11 cellular contexts compared by ENCODE assay signal in the genomic region with DNA sequence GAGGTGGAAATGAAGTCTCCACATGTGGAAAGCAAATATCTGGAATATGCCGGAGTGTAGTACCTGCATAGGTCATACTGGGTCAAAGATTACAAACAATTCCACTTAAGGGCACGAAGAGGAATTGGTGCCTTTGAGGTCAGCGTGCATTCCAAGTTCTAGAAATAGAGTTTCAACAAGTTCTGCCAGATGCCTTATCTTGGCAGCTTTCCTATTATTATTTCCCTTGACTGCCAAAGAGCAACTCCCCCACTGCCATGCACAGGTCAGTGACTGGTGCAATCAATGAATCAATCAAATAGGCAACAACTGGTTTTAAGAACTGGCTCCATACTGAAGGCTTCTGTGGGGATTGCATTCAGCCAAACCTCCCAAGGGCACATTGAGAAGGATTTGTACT.
DNase-seq lines count a peak whose midpoint lies in the region; ATAC-seq and TF ChIP-seq lines count a peak whose summit lies in the region.
"Had no signal": no experiment of that assay in that cellular context is flagged by ENCODE, and none has a peak within 500 bp of the region (broad histone marks: within the 10 kb centered on the region; RNA-seq: fewer than 3 reads in every experiment).

No MANE protein-coding gene starts in this region.

- no peak for TF ChIP-seq CTCF in progenitor cell of endocrine pancreas (IDR thresholded peaks at IDR 0.05; ENCODE audit: unreplicated experiment)

- ATAC-seq in esophagus mucosa (peak; percentile 86), HG03139 (IDR thresholded peaks at IDR 0.05; ENCODE audit: unreplicated experiment) (no peak)
- ATAC-seq: activated CD8-positive, alpha-beta T cell treated with anti-CD3 and anti-CD28 coated beads for 36 hours had no signal

- H3K27ac Mint-ChIP-seq in progenitor cell of endocrine pancreas: no peak overlapping the region
- H3K27ac Mint-ChIP-seq: activated CD8-positive, alpha-beta T cell treated with anti-CD3 and anti-CD28 coated beads for 36 hours had no signal

- no peaks in the 10 kb centered on the region for H3K36me3 ChIP-seq in mesodermal cell (ENCODE audit: control insufficient read depth, insufficient read depth, low read length)
- H3K36me3 ChIP-seq: thyroid gland had no signal

- H3K4me3 Mint-ChIP-seq in progenitor cell of endocrine pancreas (ENCODE audit: low read depth): no peak overlapping the region
- H3K4me3 Mint-ChIP-seq: activated CD8-positive, alpha-beta T cell treated with anti-CD3 and anti-CD28 coated beads for 36 hours had no signal

- H3K27ac ChIP-seq in mesodermal cell (ENCODE audit: low read depth, low read length, severe bottlenecking): peak overlapping the region; percentile 90
- H3K27ac ChIP-seq: thyroid gland had no signal

- no peaks in the 10 kb centered on the region for H3K9me3 ChIP-seq in mesodermal cell (ENCODE audit: control insufficient read depth, low read length)
- H3K9me3 ChIP-seq: thyroid gland had no signal

- H3K9me3 Mint-ChIP-seq in progenitor cell of endocrine pancreas (ENCODE audit: low read depth): no peaks in the 10 kb centered on the region
- H3K9me3 Mint-ChIP-seq: activated CD8-positive, alpha-beta T cell treated with anti-CD3 and anti-CD28 coated beads for 36 hours had no signal

- H3K36me3 Mint-ChIP-seq in progenitor cell of endocrine pancreas (ENCODE audit: insufficient read depth): no peaks in the 10 kb centered on the region

- H3K4me3 ChIP-seq in mesodermal cell (ENCODE audit: extremely low read depth, insufficient read depth, low read length, poor library complexity, severe bottlenecking): no peak overlapping the region
- H3K4me3 ChIP-seq: thyroid gland had no signal

- peaks cover 20% of the 10 kb centered on the region for H3K4me1 Mint-ChIP-seq in progenitor cell of endocrine pancreas (ENCODE audit: low read depth)

- peaks cover 28% of the 10 kb centered on the region for H3K4me1 ChIP-seq in mesodermal cell (ENCODE audit: control insufficient read depth, insufficient read depth, low read length, poor library complexity, severe bottlenecking)

- H3K27me3 Mint-ChIP-seq in progenitor cell of endocrine pancreas: no peaks in the 10 kb centered on the region
- H3K27me3 Mint-ChIP-seq: activated CD8-positive, alpha-beta T cell treated with anti-CD3 and anti-CD28 coated beads for 36 hours had no signal

- 77 to 86% methylated on average over 3 of the region's 3 CpGs for WGBS in mesodermal cell (ENCODE audit: insufficient coverage in 2 of 2), 2 experiments

- DNase-seq in A172 (ENCODE audit: low spot score): peak; percentile 83
- DNase-seq in M059J (ENCODE audit: low read depth): peak; percentile 89
- no peak for DNase-seq in activated CD4-positive, alpha-beta T cell treated with anti-CD3 and anti-CD28 coated beads for 4 hours
- DNase-seq in NCI-H187 (lab: John Stamatoyannopoulos, UW): no peak
- no peak for DNase-seq in progenitor cell of endocrine pancreas (ENCODE audit: low spot score, unreplicated experiment)
- DNase-seq: activated CD8-positive, alpha-beta T cell treated with anti-CD3 and anti-CD28 coated beads for 36 hours; NCI-H1694 had no signal

Comparison
In these comparisons a context has a peak if more than half of its experiments do, and no peak if none do; other contexts are left out.
1. DNase-seq: peak in A172 (single experiment) and M059J (single experiment); none in activated CD4-positive, alpha-beta T cell treated with anti-CD3 and anti-CD28 coated beads for 4 hours (0 of 2), NCI-H187 (0 of 2) and progenitor cell of endocrine pancreas (single experiment).